Comparison of ENCODE assay signal across 8 cellular contexts in the genomic region with DNA sequence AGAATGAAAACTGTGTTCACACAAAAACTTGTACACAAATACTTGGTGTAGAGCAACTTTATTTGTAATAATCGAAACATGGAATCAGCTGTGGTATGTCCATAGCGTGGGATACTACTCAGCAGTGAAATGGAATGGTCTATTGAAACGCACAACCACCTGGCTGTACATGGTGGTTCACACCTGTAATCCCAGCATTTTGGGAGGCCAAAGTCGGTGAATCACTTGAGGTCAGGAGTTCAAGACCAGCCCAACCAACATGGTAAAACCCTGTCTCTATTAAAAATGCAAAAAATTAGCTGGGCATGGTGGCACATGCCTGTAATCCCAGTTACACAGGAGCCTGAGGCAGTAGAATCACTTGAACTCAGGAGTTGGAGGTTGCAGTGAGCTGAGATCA.
"Had no signal": no experiment of that assay in that cellular context is flagged by ENCODE, and none has a peak within 500 bp of the region (broad histone marks: within the 10 kb centered on the region; RNA-seq: fewer than 3 reads in every experiment).

No MANE protein-coding gene starts in this region.

- DNase-seq: GM23248, GOT3, H7, H9, HCEC 1CT, HFFc6 had no signal

- H3K27ac ChIP-seq: GM23248 had no signal

- H3K4me3 ChIP-seq: GM23248, GM23338, HAP-1 had no signal

- H2AFZ ChIP-seq: GM23248, GM23338 had no signal

- H3K9ac ChIP-seq: GM23248 had no signal

- H3K4me2 ChIP-seq: GM23338 had no signal

- H3K36me3 ChIP-seq: HAP-1 had no signal

- H3K9me3 ChIP-seq: HAP-1 had no signal
